7 cellular contexts compared by ENCODE assay signal in the genomic region with DNA sequence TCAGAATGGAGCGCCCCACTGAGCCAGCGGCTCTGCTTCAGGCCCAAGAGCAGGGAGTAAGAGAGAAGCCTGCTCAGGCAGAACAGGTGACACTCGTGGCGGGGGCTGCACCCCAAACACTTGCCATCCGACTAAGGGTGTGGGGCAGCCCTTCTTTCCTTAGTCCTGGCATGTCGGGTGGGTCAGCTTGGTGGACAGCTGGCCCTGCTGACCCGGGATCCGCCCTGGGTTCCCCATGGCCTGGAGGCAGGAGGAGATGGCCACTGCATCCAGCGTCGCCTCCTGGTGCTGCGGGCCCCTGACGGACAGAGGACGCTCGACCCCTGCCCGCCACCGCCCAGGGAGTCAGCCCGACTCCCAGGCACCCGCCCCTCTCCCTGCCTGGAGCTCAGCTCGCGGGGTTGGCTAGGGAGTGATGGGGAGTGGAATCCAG. TPM values are rescaled to one million over a fixed set of nuclear protein-coding genes. Genes with fewer than 3 reads are reported as not detected.
DNase-seq lines count a peak whose midpoint lies in the region; ATAC-seq and TF ChIP-seq lines count a peak whose summit lies in the region.
"Had no signal": no experiment of that assay in that cellular context is flagged by ENCODE, and none has a peak within 500 bp of the region (broad histone marks: within the 10 kb centered on the region; RNA-seq: fewer than 3 reads in every experiment).

No MANE protein-coding gene starts in this region.

- H3K79me2 ChIP-seq in SK-N-SH (ENCODE audit: insufficient read depth) = no peaks in the 10 kb centered on the region

- peak overlapping the region; percentile 74 to 76 for H3K4me3 ChIP-seq in SK-N-SH (ENCODE audit: low read depth in 2 of 2, low read length in 1 of 2)
- peak overlapping the region; percentile 68 to 97 (median 86) for H3K4me3 ChIP-seq in heart right ventricle

- WGBS in SK-N-SH (ENCODE audit: low lambda C conversion rate) = 38% methylated on average over 9 of the region's 20 CpGs
- WGBS in heart right ventricle, 2 donors = 25 to 26% methylated on average over 20 of the region's 20 CpGs

- H3K4me1 ChIP-seq in SK-N-SH (ENCODE audit: control insufficient read depth in 1 of 2, insufficient read depth in 2 of 2, low read depth in 1 of 2, low read length in 1 of 2) (peaks cover 0 to 19% of the 10 kb centered on the region in 2 experiments; a peak in 2 of 4 replicates), heart right ventricle (peaks cover 3 to 32% (median 21%) of the 10 kb centered on the region in 9 donors)

- CTCF ChIA-PET in SK-N-SH (lab: Yijun Ruan, JAX) = interaction anchor here (1.5 to 2.3 kb wide), 2 partner anchors 17 to 48 kb away, joined by 7 to 13 read pairs; no protein-coding TSS in a partner anchor

- TF ChIP-seq EP300 in SK-N-SH (IDR thresholded peaks at IDR 0.05; ENCODE audit: borderline replicate concordance in 1 of 2, low read depth in 1 of 2, low read length in 1 of 2) = no peak

- no peaks in the 10 kb centered on the region for H4K20me1 ChIP-seq in SK-N-SH (ENCODE audit: insufficient read depth)

- H3K9ac ChIP-seq in SK-N-SH = peak overlapping the region; percentile 64; the same call in 1 of the 2 replicates

- no peaks in the 10 kb centered on the region for H3F3A ChIP-seq in SK-N-SH (replicated peaks; ENCODE audit: insufficient read depth)

- intact Hi-C loops in heart right ventricle (cut with DNase I) = loop anchor here in 1 of 10 donors (2.0 kb wide), 1 partner anchor 69 kb away; the partner anchor contains the start of genes TUBGCP2 and ZNF511

- no peak for DNase-seq in SK-N-SH
- no peak for DNase-seq in heart right ventricle
- no peak for DNase-seq in DMS53 (lab: John Stamatoyannopoulos, UW)
- no peak for DNase-seq in COLO668 (lab: John Stamatoyannopoulos, UW; ENCODE audit: unreplicated experiment)

- no peaks in the 10 kb centered on the region for H3K36me3 ChIP-seq in SK-N-SH (replicated peaks in 1 of 2; ENCODE audit: control insufficient read depth in 1 of 2, insufficient read depth in 2 of 2, low read length in 1 of 2)
- peaks cover 0 to 17% (median 0%) of the 10 kb centered on the region in 9 donors for H3K36me3 ChIP-seq in heart right ventricle

- H3K27me3 ChIP-seq in SK-N-SH (ENCODE audit: insufficient read depth) (no peaks in the 10 kb centered on the region), heart right ventricle (no peaks in the 10 kb centered on the region)

- POLR2A ChIA-PET in SK-N-SH (lab: Yijun Ruan, JAX) = interaction anchor here (1.1 kb wide), 1 partner anchor 11 kb away, joined by 3 read pairs; no protein-coding TSS in a partner anchor

- TF ChIP-seq RAD21 in SK-N-SH (IDR thresholded peaks at IDR 0.05; ENCODE audit: low read length) = no peak

- no peaks in the 10 kb centered on the region for H3K9me3 ChIP-seq in SK-N-SH
- no peaks in the 10 kb centered on the region for H3K9me3 ChIP-seq in heart right ventricle

- no peak for TF ChIP-seq CTCF in SK-N-SH (IDR thresholded peaks at IDR 0.05)
- no peak for TF ChIP-seq CTCF in heart right ventricle (IDR thresholded peaks at IDR 0.05)

- H3K27ac ChIP-seq in SK-N-SH (ENCODE audit: low read depth in 2 of 2, low read length in 1 of 2) (no peak overlapping the region; a peak in 1 of 4 replicates), heart right ventricle (peak overlapping the region in 9 of 10 donors; percentile 63 to 91 (median 82)), temporal lobe (ENCODE audit: low read depth, low read length) (peak overlapping the region; percentile 96)

- ATAC-seq in SK-N-SH treated with all-trans-retinoic acid at 6 μM for 48 hours (no peak), heart right ventricle (peak in 6 of 8 donors; percentile 0 to 7 (median 2))

- H3K4me2 ChIP-seq in SK-N-SH = peak overlapping the region; percentile 97

- peak overlapping the region; percentile 92; the same call in 1 of the 2 replicates for H2AFZ ChIP-seq in SK-N-SH (ENCODE audit: low read depth)

- H3K9me2 ChIP-seq in SK-N-SH = no peaks in the 10 kb centered on the region

TF ChIP-seq in SK-N-SH, 30 proteins besides CTCF, POLR2A, EP300 and RAD21 (continues in another document):
- no peak for TF ChIP-seq TCF12 (IDR thresholded peaks at IDR 0.05)
- no peak for TF ChIP-seq POLR2AphosphoS5 (IDR thresholded peaks at IDR 0.05; ENCODE audit: low read depth, low read length)
- TF ChIP-seq FOXM1 (IDR thresholded peaks at IDR 0.05; ENCODE audit: low read depth) = no peak
- TF ChIP-seq, protein P1, sequence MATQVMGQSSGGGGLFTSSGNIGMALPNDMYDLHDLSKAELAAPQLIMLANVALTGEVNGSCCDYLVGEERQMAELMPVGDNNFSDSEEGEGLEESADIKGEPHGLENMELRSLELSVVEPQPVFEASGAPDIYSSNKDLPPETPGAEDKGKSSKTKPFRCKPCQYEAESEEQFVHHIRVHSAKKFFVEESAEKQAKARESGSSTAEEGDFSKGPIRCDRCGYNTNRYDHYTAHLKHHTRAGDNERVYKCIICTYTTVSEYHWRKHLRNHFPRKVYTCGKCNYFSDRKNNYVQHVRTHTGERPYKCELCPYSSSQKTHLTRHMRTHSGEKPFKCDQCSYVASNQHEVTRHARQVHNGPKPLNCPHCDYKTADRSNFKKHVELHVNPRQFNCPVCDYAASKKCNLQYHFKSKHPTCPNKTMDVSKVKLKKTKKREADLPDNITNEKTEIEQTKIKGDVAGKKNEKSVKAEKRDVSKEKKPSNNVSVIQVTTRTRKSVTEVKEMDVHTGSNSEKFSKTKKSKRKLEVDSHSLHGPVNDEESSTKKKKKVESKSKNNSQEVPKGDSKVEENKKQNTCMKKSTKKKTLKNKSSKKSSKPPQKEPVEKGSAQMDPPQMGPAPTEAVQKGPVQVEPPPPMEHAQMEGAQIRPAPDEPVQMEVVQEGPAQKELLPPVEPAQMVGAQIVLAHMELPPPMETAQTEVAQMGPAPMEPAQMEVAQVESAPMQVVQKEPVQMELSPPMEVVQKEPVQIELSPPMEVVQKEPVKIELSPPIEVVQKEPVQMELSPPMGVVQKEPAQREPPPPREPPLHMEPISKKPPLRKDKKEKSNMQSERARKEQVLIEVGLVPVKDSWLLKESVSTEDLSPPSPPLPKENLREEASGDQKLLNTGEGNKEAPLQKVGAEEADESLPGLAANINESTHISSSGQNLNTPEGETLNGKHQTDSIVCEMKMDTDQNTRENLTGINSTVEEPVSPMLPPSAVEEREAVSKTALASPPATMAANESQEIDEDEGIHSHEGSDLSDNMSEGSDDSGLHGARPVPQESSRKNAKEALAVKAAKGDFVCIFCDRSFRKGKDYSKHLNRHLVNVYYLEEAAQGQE (IDR thresholded peaks at IDR 0.05; ENCODE audit: low read depth, low read length) = no peak

TF ChIP-seq in SK-N-SH treated with all-trans-retinoic acid at 6 μM for 48 hours, 23 proteins besides CTCF, POLR2A, EP300 and RAD21 (continues in another document):
- TF ChIP-seq ZNF565 (CRISPR knock-in tag; conservative IDR thresholded peaks at IDR 0.05; ENCODE audit: low read depth) (no peak), BACH2 (CRISPR knock-in tag; IDR thresholded peaks at IDR 0.05; ENCODE audit: borderline replicate concordance) (no peak), TCF4 (CRISPR knock-in tag; IDR thresholded peaks at IDR 0.05; ENCODE audit: borderline replicate concordance) (no peak), CREB5 (CRISPR knock-in tag; IDR thresholded peaks at IDR 0.05; ENCODE audit: low read depth) (no peak)

RNA-seq across cellular contexts. Expression of gene PAOX, which starts 1.2 kb away (rescaled TPM):
- 6.2 and 6.6 TPM in 2 replicates for polyA plus RNA-seq in SK-N-SH (2012; rRNA removed)
- polyA plus RNA-seq in SK-N-SH (2012; cell fraction: cytosol; rRNA removed) = 3.1 and 5.0 TPM in 2 replicates
- polyA plus RNA-seq in SK-N-SH (2012; cell fraction: nucleus; rRNA removed) = 12.6 and 16.0 TPM in 2 replicates
- total RNA-seq in heart right ventricle = 1 to 10 TPM; 1.5 to 4.4 (median 2.5) TPM
- 1 to 10 TPM; 3.8 to 4.1 TPM for polyA plus RNA-seq in heart right ventricle
- 6.4 TPM for total RNA-seq in temporal lobe

RNA-seq across cellular contexts. Expression of gene ECHS1, which starts 4.7 kb away (rescaled TPM):
- polyA plus RNA-seq in SK-N-SH (2012; rRNA removed) (72.1 and 97.8 TPM in 2 replicates), heart right ventricle (100 to 1,000 TPM; 117 to 124 TPM)
- polyA plus RNA-seq in SK-N-SH (2012; cell fraction: cytosol; rRNA removed) = 77.3 and 91.6 TPM in 2 replicates
- 58.6 and 68.8 TPM in 2 replicates for polyA plus RNA-seq in SK-N-SH (2012; cell fraction: nucleus; rRNA removed)
- total RNA-seq in heart right ventricle (100 to 1,000 TPM; 180 to 275 (median 225) TPM), temporal lobe (28.8 TPM)

RNA-seq across cellular contexts. Expression of gene MTG1, which starts 16.1 kb away (rescaled TPM):
- 86.4 and 90.7 TPM in 2 replicates for polyA plus RNA-seq in SK-N-SH (2012; rRNA removed)
- polyA plus RNA-seq in SK-N-SH (2012; cell fraction: cytosol; rRNA removed) = 37.8 and 49.0 TPM in 2 replicates
- 284 and 357 TPM in 2 replicates for polyA plus RNA-seq in SK-N-SH (2012; cell fraction: nucleus; rRNA removed)
- 10 to 100 TPM; 17.4 to 28.0 (median 22.1) TPM for total RNA-seq in heart right ventricle
- polyA plus RNA-seq in heart right ventricle = 10 to 100 TPM; 34.2 to 36.2 TPM
- total RNA-seq in temporal lobe = 15.7 TPM

RNA-seq across cellular contexts. Expression of gene FUOM, which starts 20.0 kb away (rescaled TPM):
- polyA plus RNA-seq in SK-N-SH (2012; rRNA removed) = 25.3 and 32.5 TPM in 2 replicates
- polyA plus RNA-seq in SK-N-SH (2012; cell fraction: cytosol; rRNA removed) = 18.1 and 23.5 TPM in 2 replicates
- polyA plus RNA-seq in SK-N-SH (2012; cell fraction: nucleus; rRNA removed) = 20.0 and 23.3 TPM in 2 replicates
- 10 to 100 TPM in 2 of 10 donors, 1 to 10 TPM in 8; 2.0 to 13.5 (median 5.1) TPM for total RNA-seq in heart right ventricle
- 10 to 100 TPM; 16.5 to 17.0 TPM for polyA plus RNA-seq in heart right ventricle
- 2.2 TPM for total RNA-seq in temporal lobe

RNA-seq across cellular contexts. Expression of gene PRAP1, which starts 30.7 kb away (rescaled TPM):
- polyA plus RNA-seq in SK-N-SH (2012; rRNA removed) (1.9 and 2.3 TPM in 2 replicates), heart right ventricle (not detected)
- polyA plus RNA-seq in SK-N-SH (2012; cell fraction: cytosol; rRNA removed) = 0.72 and 1.1 TPM in 2 replicates
- polyA plus RNA-seq in SK-N-SH (2012; cell fraction: nucleus; rRNA removed) = 0.52 and 0.54 TPM in 2 replicates
- total RNA-seq in heart right ventricle (not detected), temporal lobe (not detected)
- total RNA-seq: NCI-H460 had no signal

Comparison
In these comparisons a context has a peak if more than half of its experiments do, and no peak if none do; other contexts are left out.
1. H3K27ac ChIP-seq: peak in heart right ventricle (9 of 10) and temporal lobe (single experiment); none in SK-N-SH (0 of 2).